In the genomic region with DNA sequence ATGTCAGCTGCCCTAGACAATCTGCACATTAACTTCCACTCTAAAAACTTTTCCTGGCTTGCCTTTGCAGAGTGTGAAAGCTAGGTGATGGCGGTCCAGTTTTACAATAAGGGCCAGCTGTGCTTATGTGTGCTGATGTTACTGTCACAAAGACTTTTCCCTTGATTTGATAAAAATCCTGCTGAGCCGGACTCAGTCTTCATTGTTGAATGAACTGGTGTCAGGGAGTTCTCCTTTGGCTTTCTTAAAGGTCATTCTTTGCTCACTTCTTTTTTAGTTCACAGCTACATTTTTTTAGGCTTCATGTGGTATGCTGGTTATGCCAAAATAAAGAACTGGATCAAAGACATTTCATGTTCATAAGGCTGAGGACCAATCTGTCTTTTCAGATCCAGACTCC, we compare ENCODE assay signal across 19 cellular contexts.
DNase-seq lines count a peak whose midpoint lies in the region; ATAC-seq and TF ChIP-seq lines count a peak whose summit lies in the region.
"Had no signal": no experiment of that assay in that cellular context is flagged by ENCODE, and none has a peak within 500 bp of the region (broad histone marks: within the 10 kb centered on the region; RNA-seq: fewer than 3 reads in every experiment).

No MANE protein-coding gene starts in this region.

- no peak for TF ChIP-seq CTCF in endodermal cell (conservative IDR thresholded peaks at IDR 0.05)
- no peak for TF ChIP-seq CTCF in gastroesophageal sphincter (IDR thresholded peaks at IDR 0.05)
- TF ChIP-seq CTCF in osteocyte (IDR thresholded peaks at IDR 0.05), result no peak

- H3K27ac Mint-ChIP-seq in endodermal cell, result no peak overlapping the region
- H3K27ac Mint-ChIP-seq in osteocyte (ENCODE audit: unreplicated experiment), result peak overlapping the region; percentile 23
- H3K27ac Mint-ChIP-seq: CD4-positive, CD25-positive, alpha-beta regulatory T cell; CD8-positive, alpha-beta memory T cell; H9 had no signal

- no peak for TF ChIP-seq EP300 in gastroesophageal sphincter (IDR thresholded peaks at IDR 0.05)

- no peak for TF ChIP-seq POLR2A in gastroesophageal sphincter (IDR thresholded peaks at IDR 0.05)

- 83 to 91% methylated on average over 2 of the region's 2 CpGs for WGBS in endodermal cell (ENCODE audit: insufficient coverage in 1 of 2, insufficient read length in 1 of 2), 2 experiments
- WGBS in gastroesophageal sphincter (ENCODE audit: low coverage in 1 of 2), 2 donors, result 14 to 66% methylated on average over 1 to 2 of the region's 2 CpGs

- H3K9ac ChIP-seq in endodermal cell (ENCODE audit: extremely low read depth, low read length, poor library complexity, severe bottlenecking), result no peak overlapping the region

- H3K36me3 ChIP-seq in endodermal cell (ENCODE audit: control insufficient read depth, insufficient read depth, low read length) (no peaks in the 10 kb centered on the region), gastroesophageal sphincter (no peaks in the 10 kb centered on the region), MG63 (no peaks in the 10 kb centered on the region)

- DNase-seq in endodermal cell (no peak), osteocyte (ENCODE audit: extremely low spot score, unreplicated experiment) (no peak), MG63 (no peak), pons (ENCODE audit: low spot score) (no peak)
- DNase-seq: ACHN; BE2C; C1 segment of cervical spinal cord; CD4-positive, CD25-positive, alpha-beta regulatory T cell; CD8-positive, alpha-beta memory T cell; COR-L47; DMS 273 treated with DMSO at 0.1 percent for 48 hours; DMS53; DND-41; EL; H9 had no signal

- no peaks in the 10 kb centered on the region for H3K4me1 Mint-ChIP-seq in endodermal cell
- H3K4me1 Mint-ChIP-seq in osteocyte (ENCODE audit: unreplicated experiment), result peaks cover 46% of the 10 kb centered on the region
- H3K4me1 Mint-ChIP-seq: CD8-positive, alpha-beta memory T cell had no signal

- no peaks in the 10 kb centered on the region for H3K9me3 ChIP-seq in endodermal cell (ENCODE audit: control insufficient read depth, low read length)
- no peaks in the 10 kb centered on the region for H3K9me3 ChIP-seq in gastroesophageal sphincter
- no peaks in the 10 kb centered on the region for H3K9me3 ChIP-seq in MG63
- H3K9me3 ChIP-seq: BE2C had no signal

- no peaks in the 10 kb centered on the region for H3K27me3 Mint-ChIP-seq in endodermal cell (ENCODE audit: insufficient read depth)
- no peaks in the 10 kb centered on the region for H3K27me3 Mint-ChIP-seq in osteocyte (ENCODE audit: unreplicated experiment)
- H3K27me3 Mint-ChIP-seq: CD8-positive, alpha-beta memory T cell had no signal

- H3K4me3 ChIP-seq in endodermal cell (ENCODE audit: low read length) (no peak overlapping the region), gastroesophageal sphincter (no peak overlapping the region), MG63 (no peak overlapping the region)
- H3K4me3 ChIP-seq: GM12878 had no signal

- ATAC-seq in gastroesophageal sphincter (no peak), GM21360 (IDR thresholded peaks at IDR 0.05; ENCODE audit: unreplicated experiment) (no peak), GM18861 (IDR thresholded peaks at IDR 0.05; ENCODE audit: unreplicated experiment) (no peak)
- ATAC-seq: GM12878 had no signal

- peaks cover 6% of the 10 kb centered on the region for H3K36me3 Mint-ChIP-seq in endodermal cell (ENCODE audit: low read depth)
- peaks cover 6% of the 10 kb centered on the region for H3K36me3 Mint-ChIP-seq in osteocyte (ENCODE audit: unreplicated experiment)

- H3K4me1 ChIP-seq in endodermal cell (ENCODE audit: control insufficient read depth, insufficient read depth, low read length) (no peaks in the 10 kb centered on the region), gastroesophageal sphincter (peaks cover 0 to 29% (median 9%) of the 10 kb centered on the region in 3 donors)
- H3K4me1 ChIP-seq: BE2C had no signal

- H3K4me3 Mint-ChIP-seq in endodermal cell, result no peak overlapping the region
- no peak overlapping the region for H3K4me3 Mint-ChIP-seq in osteocyte (ENCODE audit: unreplicated experiment)
- H3K4me3 Mint-ChIP-seq: CD4-positive, CD25-positive, alpha-beta regulatory T cell; CD8-positive, alpha-beta memory T cell; H9 had no signal

- H3K27ac ChIP-seq in endodermal cell (ENCODE audit: low read depth, low read length), result peak overlapping the region; percentile 54
- H3K27ac ChIP-seq in gastroesophageal sphincter, result peak overlapping the region in 3 of 4 donors; percentile 31 to 45 (median 40)

- H3K27me3 ChIP-seq in endodermal cell (ENCODE audit: control insufficient read depth, insufficient read depth, low read length, poor library complexity, severe bottlenecking) (no peaks in the 10 kb centered on the region), gastroesophageal sphincter (no peaks in the 10 kb centered on the region), MG63 (no peaks in the 10 kb centered on the region)
- H3K27me3 ChIP-seq: BE2C had no signal

- H3K9me3 Mint-ChIP-seq in endodermal cell (no peaks in the 10 kb centered on the region), osteocyte (ENCODE audit: unreplicated experiment) (no peaks in the 10 kb centered on the region)
- H3K9me3 Mint-ChIP-seq: CD4-positive, CD25-positive, alpha-beta regulatory T cell; CD8-positive, alpha-beta memory T cell; H9 had no signal
